Comparison of ENCODE assay signal across 26 cellular contexts in genomic region chr14:102866982-102867761, GRCh38. TPM values are rescaled to one million over a fixed set of nuclear protein-coding genes. Genes with fewer than 3 reads are reported as not detected.
DNase-seq lines count a peak whose midpoint lies in the region; ATAC-seq, FAIRE-seq and TF ChIP-seq lines count a peak whose summit lies in the region.
"Had no signal": no experiment of that assay in that cellular context is flagged by ENCODE, and none has a peak within 500 bp of the region (broad histone marks: within the 10 kb centered on the region; RNA-seq: fewer than 3 reads in every experiment).

No MANE protein-coding gene starts in this region.

- H3K27ac Mint-ChIP-seq in CD4-positive, alpha-beta T cell: no peak overlapping the region
- H3K27ac Mint-ChIP-seq in natural killer cell: no peak overlapping the region
- H3K27ac Mint-ChIP-seq: activated naive CD8-positive, alpha-beta T cell treated with anti-CD3 and anti-CD28 coated beads, Interleukin-2, amount 10 ng/mL, durations not matched to agents 7 days and 5 days; stimulated activated effector memory CD8-positive, alpha-beta T cell treated with anti-CD3 and anti-CD28 coated beads, Interleukin-12 subunit alpha, Interleukin-12 subunit beta, amount 100 ng/mL, for 72 hours had no signal

- no peak for TF ChIP-seq CTCF in CD4-positive, alpha-beta T cell (IDR thresholded peaks at IDR 0.05)
- TF ChIP-seq CTCF in bronchial epithelial cell (IDR thresholded peaks at IDR 0.05; ENCODE audit: insufficient read depth, low read length, severe bottlenecking) (no peak), natural killer cell (IDR thresholded peaks at IDR 0.05) (no peak)

- no peaks in the 10 kb centered on the region for H3K27me3 Mint-ChIP-seq in CD4-positive, alpha-beta T cell
- no peaks in the 10 kb centered on the region for H3K27me3 Mint-ChIP-seq in natural killer cell (ENCODE audit: low read depth in 2 of 2)
- H3K27me3 Mint-ChIP-seq: activated naive CD8-positive, alpha-beta T cell treated with anti-CD3 and anti-CD28 coated beads, Interleukin-2, amount 10 ng/mL, durations not matched to agents 7 days and 5 days had no signal

- H3K36me3 ChIP-seq in bronchial epithelial cell (ENCODE audit: control insufficient read depth, insufficient read depth, low read length) (peaks cover 8% of the 10 kb centered on the region), mucosa of rectum (ENCODE audit: control insufficient read depth in 2 of 2, insufficient read depth in 2 of 2, low read length in 2 of 2) (peaks cover 12 to 17% of the 10 kb centered on the region in 2 donors)
- H3K36me3 ChIP-seq: cardiac muscle cell, SJCRH30 had no signal

- FAIRE-seq in GM18507 (lab: Jason Lieb, UNC): peak; percentile 31
- peak; percentile 32 for FAIRE-seq in bronchial epithelial cell (lab: Jason Lieb, UNC)

- H3K9me3 ChIP-seq in CD4-positive, alpha-beta T cell (ENCODE audit: control insufficient read depth, low read length): peaks cover 11% of the 10 kb centered on the region
- no peaks in the 10 kb centered on the region for H3K9me3 ChIP-seq in mucosa of rectum (ENCODE audit: control insufficient read depth in 2 of 2, low read length in 2 of 2)
- H3K9me3 ChIP-seq: SJCRH30 had no signal

- no peaks in the 10 kb centered on the region for H3K9me3 Mint-ChIP-seq in CD4-positive, alpha-beta T cell
- H3K9me3 Mint-ChIP-seq in natural killer cell: peaks cover 2% of the 10 kb centered on the region in 2 donors
- H3K9me3 Mint-ChIP-seq: activated naive CD8-positive, alpha-beta T cell treated with anti-CD3 and anti-CD28 coated beads, Interleukin-2, amount 10 ng/mL, durations not matched to agents 7 days and 5 days had no signal

- peaks cover 78% of the 10 kb centered on the region for H3K36me3 Mint-ChIP-seq in CD4-positive, alpha-beta T cell (ENCODE audit: low read depth)
- peaks cover 9% of the 10 kb centered on the region for H3K36me3 Mint-ChIP-seq in natural killer cell

- peak overlapping the region; percentile 17 to 26 for H3K9ac ChIP-seq in mucosa of rectum (ENCODE audit: low read depth in 1 of 2, low read length in 2 of 2)
- H3K9ac ChIP-seq: BLaER1 had no signal

- peak overlapping the region; percentile 20 for H3K4me3 Mint-ChIP-seq in CD4-positive, alpha-beta T cell
- H3K4me3 Mint-ChIP-seq in natural killer cell: no peak overlapping the region
- H3K4me3 Mint-ChIP-seq: activated naive CD8-positive, alpha-beta T cell treated with anti-CD3 and anti-CD28 coated beads, Interleukin-2, amount 10 ng/mL, durations not matched to agents 7 days and 5 days; stimulated activated effector memory CD8-positive, alpha-beta T cell treated with anti-CD3 and anti-CD28 coated beads, Interleukin-12 subunit alpha, Interleukin-12 subunit beta, amount 100 ng/mL, for 72 hours had no signal

- CTCF ChIA-PET in CD4-positive, alpha-beta T cell (lab: Charles Lee): no interaction called here

- intact Hi-C loops in CD4-positive, alpha-beta T cell (cut with DNase I, micrococcal nuclease): no loop called here
- intact Hi-C loops in natural killer cell (cut with micrococcal nuclease): no loop called here

- ATAC-seq in CD4-positive, alpha-beta T cell (ENCODE audit: poor library complexity): no peak
- no peak for ATAC-seq in natural killer cell
- ATAC-seq in GM18873 (IDR thresholded peaks at IDR 0.05; ENCODE audit: low FRiP score, unreplicated experiment): no peak
- ATAC-seq: stimulated activated effector memory CD8-positive, alpha-beta T cell treated with anti-CD3 and anti-CD28 coated beads, Interleukin-12 subunit alpha, Interleukin-12 subunit beta, amount 100 ng/mL, for 72 hours had no signal

- H3K27ac ChIP-seq in CD4-positive, alpha-beta T cell (ENCODE audit: low read depth, low read length): no peak overlapping the region
- H3K27ac ChIP-seq in mucosa of rectum (ENCODE audit: low read depth in 2 of 2, low read length in 2 of 2): peak overlapping the region; percentile 82 to 85
- H3K27ac ChIP-seq: BLaER1, cardiac muscle cell, SJCRH30 had no signal

- no peak for DNase-seq in CD4-positive, alpha-beta T cell
- no peak for DNase-seq in GM18507 (ENCODE audit: extremely low spot score, insufficient read length, low read depth)
- DNase-seq in bronchial epithelial cell (ENCODE audit: low read depth): no peak
- no peak for DNase-seq in natural killer cell
- no peak for DNase-seq in SIG-M5 treated with dmso at 0.1 percent for 504 hours (lab: John Stamatoyannopoulos, UW; ENCODE audit: unreplicated experiment)
- no peak for DNase-seq in 8988T
- DNase-seq: activated naive CD8-positive, alpha-beta T cell treated with anti-CD3 and anti-CD28 coated beads, Interleukin-2, amount 10 ng/mL, durations not matched to agents 7 days and 5 days; aorta; cortex of kidney; DMS153; erythroblast; mesenchymal stem cell; NCI-H1048; NCI-H446; occipital lobe; SJCRH30; stimulated activated CD4-positive, alpha-beta T cell treated with anti-CD3 and anti-CD28 coated beads, Interleukin-15, amount 100 ng/mL, for 24 hours; T1000; trophoblast cell had no signal

- H3K4me1 Mint-ChIP-seq in CD4-positive, alpha-beta T cell (ENCODE audit: low read depth): peaks cover 5% of the 10 kb centered on the region
- H3K4me1 Mint-ChIP-seq in natural killer cell: peaks cover 0 to 6% of the 10 kb centered on the region in 2 donors

- POLR2A ChIA-PET in CD4-positive, alpha-beta T cell (lab: Charles Lee): no interaction called here

- no peaks in the 10 kb centered on the region for H3K27me3 ChIP-seq in CD4-positive, alpha-beta T cell (ENCODE audit: control insufficient read depth, insufficient read depth, low read length)
- H3K27me3 ChIP-seq in bronchial epithelial cell (ENCODE audit: control insufficient read depth, insufficient read depth, low read length): no peaks in the 10 kb centered on the region
- no peaks in the 10 kb centered on the region for H3K27me3 ChIP-seq in mucosa of rectum (ENCODE audit: control insufficient read depth in 2 of 2, insufficient read depth in 2 of 2, low read length in 2 of 2)
- H3K27me3 ChIP-seq: BLaER1, cardiac muscle cell, SJCRH30 had no signal

- H3K4me1 ChIP-seq in mucosa of rectum (ENCODE audit: control insufficient read depth in 2 of 2, insufficient read depth in 2 of 2, low read length in 2 of 2): peaks cover 28 to 34% of the 10 kb centered on the region in 2 donors
- H3K4me1 ChIP-seq: BLaER1, SJCRH30 had no signal

- H3K4me3 ChIP-seq in bronchial epithelial cell (ENCODE audit: low read depth, low read length): no peak overlapping the region
- peak overlapping the region in 1 of 2 donors; percentile 65 for H3K4me3 ChIP-seq in mucosa of rectum (ENCODE audit: low read length in 2 of 2)
- H3K4me3 ChIP-seq: BLaER1, cardiac muscle cell, SJCRH30 had no signal

RNA-seq across cellular contexts. Expression of gene AMN, which starts 55.3 kb away (rescaled TPM):
- 1 to 10 TPM; 2.6 to 2.8 TPM for total RNA-seq in CD4-positive, alpha-beta T cell
- total RNA-seq in bronchial epithelial cell (4.2 and 6.5 TPM in 2 replicates), natural killer cell (1 to 10 TPM in 2 of 3 donors, under 1 TPM in 1; 0.24 to 2.4 (median 2.0) TPM)
- total RNA-seq: G401, occipital lobe, RPMI7951, SJCRH30 had no signal
